In genomic region chr7:66740980-66741705, GRCh38 we compare ENCODE assay signal across 8 cellular contexts. TPM values are rescaled to one million over a fixed set of nuclear protein-coding genes. Genes with fewer than 3 reads are reported as not detected.
DNase-seq lines count a peak whose midpoint lies in the region; ATAC-seq, FAIRE-seq and TF ChIP-seq lines count a peak whose summit lies in the region.
"Not testable (repeated sequence)": the region's sequence is repeated elsewhere in the genome, so short reads cannot be mapped to it uniquely, and the experiment has no call there.

No MANE protein-coding gene starts in this region.

- peak overlapping the region; percentile 83 for H3K4me2 ChIP-seq in HepG2 (ENCODE audit: low read depth, low read length)

- H3K4me3 ChIP-seq in AG10803 (ENCODE audit: low read length) (peak overlapping the region; percentile 91), HepG2 (replicated peaks in 1 of 3; ENCODE audit: insufficient read depth in 1 of 3, low read depth in 2 of 3, low read length in 3 of 3) (peak overlapping the region; percentile 87 to 96 (median 94))

- not testable (repeated sequence) for H3K9me3 Mint-ChIP-seq in activated CD4-positive, alpha-beta memory T cell treated with anti-CD3 and anti-CD28 coated beads for 36 hours

- peaks cover 57% of the 10 kb centered on the region for H3K79me2 ChIP-seq in HepG2 (ENCODE audit: insufficient read depth, low read length)

- TF ChIP-seq RAD21 in HepG2 (CRISPR knock-in tag; IDR thresholded peaks at IDR 0.05) = peak; percentile 15; the same call in 1 of the 2 replicates

- not testable (repeated sequence) for H3K27me3 Mint-ChIP-seq in activated CD4-positive, alpha-beta memory T cell treated with anti-CD3 and anti-CD28 coated beads for 36 hours

- not testable (repeated sequence) for TF ChIP-seq POLR2A in HepG2 (IDR thresholded peaks at IDR 0.05; ENCODE audit: insufficient read depth in 1 of 2, low read depth in 2 of 2, low read length in 2 of 2)

- DNase-seq in AG10803 (ENCODE audit: low read depth) (peak; percentile 39), NCI-H526 (lab: John Stamatoyannopoulos, UW) (peak; percentile 45 to 79), HepG2 (ENCODE audit: low spot score) (peak; percentile 33)
- peak; percentile 58 for DNase-seq in activated CD4-positive, alpha-beta memory T cell treated with anti-CD3 and anti-CD28 coated beads for 36 hours
- DNase-seq in effector CD4-positive, alpha-beta T cell = peak; percentile 26
- peak; percentile 68 for DNase-seq in stimulated activated CD4-positive, alpha-beta T cell treated with anti-CD3 and anti-CD28 coated beads, Interleukin-15, amount 100 ng/mL, for 24 hours

- peak overlapping the region; percentile 93 for H3K27ac Mint-ChIP-seq in activated CD4-positive, alpha-beta memory T cell treated with anti-CD3 and anti-CD28 coated beads for 36 hours

- H4K20me1 ChIP-seq in HepG2 (ENCODE audit: insufficient read depth, low read length) = not testable (repeated sequence)

- H3K9ac ChIP-seq in HepG2 (ENCODE audit: insufficient read depth, low read depth, low read length) = peak overlapping the region; percentile 88

- H3K36me3 Mint-ChIP-seq in activated CD4-positive, alpha-beta memory T cell treated with anti-CD3 and anti-CD28 coated beads for 36 hours = peaks cover 10% of the 10 kb centered on the region

- peak overlapping the region; percentile 97 for H3K4me3 Mint-ChIP-seq in activated CD4-positive, alpha-beta memory T cell treated with anti-CD3 and anti-CD28 coated beads for 36 hours

- H3K4me1 ChIP-seq in HepG2 (ENCODE audit: insufficient read depth, low read length) = peaks cover 30% of the 10 kb centered on the region

- TF ChIP-seq CTCF in AG10803 (conservative IDR thresholded peaks at IDR 0.05; ENCODE audit: low read length) = not testable (repeated sequence)
- TF ChIP-seq CTCF in HepG2 (CRISPR knock-in tag; IDR thresholded peaks at IDR 0.05) = peak; percentile 79

- H3K27me3 ChIP-seq in HepG2 (ENCODE audit: control insufficient read depth in 1 of 2, insufficient read depth in 2 of 2, low read length in 2 of 2) = not testable (repeated sequence)

- not testable (repeated sequence) for H3K36me3 ChIP-seq in HepG2 (replicated peaks in 1 of 2; ENCODE audit: control insufficient read depth in 1 of 2, insufficient read depth in 2 of 2, low read length in 2 of 2)

- not testable (repeated sequence) for H3K9me3 ChIP-seq in HepG2 (ENCODE audit: low read length)

- not testable (repeated sequence) for H2AFZ ChIP-seq in HepG2 (ENCODE audit: low read length)

- H3K4me1 Mint-ChIP-seq in activated CD4-positive, alpha-beta memory T cell treated with anti-CD3 and anti-CD28 coated beads for 36 hours (ENCODE audit: low read depth) = peaks cover 32% of the 10 kb centered on the region

- in situ Hi-C loops in HepG2 (cut with HindIII; ENCODE audit: extremely low pct_ligation_motif_present, low pct_unique_long_range_greater_than_20kb) = loop anchor here (5.0 kb wide), 1 partner anchor 36 kb away; no protein-coding TSS in a partner anchor

- ATAC-seq in GM19025 (IDR thresholded peaks at IDR 0.05; ENCODE audit: low read depth, unreplicated experiment) = peak; percentile 29
- peak; percentile 34 for ATAC-seq in HG03097 (IDR thresholded peaks at IDR 0.05; ENCODE audit: low FRiP score, unreplicated experiment)
- peak; percentile 65 for ATAC-seq in HepG2

- not testable (repeated sequence) for TF ChIP-seq EP300 in HepG2 (IDR thresholded peaks at IDR 0.05; ENCODE audit: low read depth in 2 of 2, low read length in 2 of 2); HepG2 (CRISPR knock-in tag; IDR thresholded peaks at IDR 0.05; ENCODE audit: borderline replicate concordance)

- under 1% methylated on average over 42 of the region's 54 CpGs for WGBS in HepG2 (ENCODE audit: low lambda C conversion rate)

- peak; percentile 18 for FAIRE-seq in HepG2 (lab: Jason Lieb, UNC)

- CTCF ChIA-PET in activated CD4-positive, alpha-beta memory T cell treated with anti-CD3 and anti-CD28 coated beads for 36 hours (lab: Charles Lee) = interaction anchor here (1.1 kb wide), 1 partner anchor 85 kb away, joined by 3 read pairs; no protein-coding TSS in a partner anchor
- CTCF ChIA-PET in HepG2 (lab: Yijun Ruan, JAX; ENCODE audit: low intra/inter-chr PET ratio, low total read pairs) = not testable (repeated sequence)

- TSS peak; percentile 75 for BruUV-seq in HepG2 (replicated peaks; lab: Mats Ljungman, UMichigan)

- intact Hi-C loops in activated CD4-positive, alpha-beta memory T cell treated with anti-CD3 and anti-CD28 coated beads for 36 hours (cut with micrococcal nuclease) = loop anchor here (1.0 to 2.0 kb wide), 4 partner anchors 60 to 113 kb away; partner anchors contain the start of gene KCTD7
- intact Hi-C loops in HepG2 (cut with micrococcal nuclease; ENCODE audit: unreplicated experiment) = loop anchor here (2.0 kb wide), 1 partner anchor 32 kb away; no protein-coding TSS in a partner anchor

- POLR2A ChIA-PET in activated CD4-positive, alpha-beta memory T cell treated with anti-CD3 and anti-CD28 coated beads for 36 hours (lab: Charles Lee) = interaction anchor here (0.8 to 2.5 kb wide), 5 partner anchors 18 to 180 kb away, joined by 3 to 12 read pairs (median 5); partner anchors contain the start of gene TMEM248
- POLR2A ChIA-PET in HepG2 (lab: Yijun Ruan, JAX) = interaction anchor here (0.6 to 2.3 kb wide), 16 partner anchors 14 to 690 kb away, joined by 3 to 14 read pairs (median 6); partner anchors contain the start of genes KCTD7 and SBDS

- peak overlapping the region; percentile 91 for H3K27ac ChIP-seq in HepG2 (ENCODE audit: extremely low read length, insufficient read depth, low read length)

TF ChIP-seq in HepG2, 621 proteins besides CTCF, POLR2A, EP300 and RAD21 (continues in another document):
- TF ChIP-seq SPEN (CRISPR knock-in tag; IDR thresholded peaks at IDR 0.05; ENCODE audit: low read depth) = peak; percentile 67; the same call in 1 of the 2 replicates
- 0 out of 2 replicates have a peak, but pooled peaks have one; percentile 34 for TF ChIP-seq ZNF232 (CRISPR knock-in tag; IDR thresholded peaks at IDR 0.05; ENCODE audit: borderline replicate concordance)
- TF ChIP-seq HES4 (CRISPR knock-in tag; IDR thresholded peaks at IDR 0.05; ENCODE audit: borderline replicate concordance) = peak; percentile 81
- TF ChIP-seq FOXK1 (CRISPR knock-in tag; IDR thresholded peaks at IDR 0.05; ENCODE audit: borderline replicate concordance, low read depth) = 0 out of 2 replicates have a peak, but pooled peaks have one; percentile 19
- TF ChIP-seq KAT7 (CRISPR knock-in tag; IDR thresholded peaks at IDR 0.05; ENCODE audit: borderline replicate concordance) = peak; percentile 74; the same call in 1 of the 2 replicates
- TF ChIP-seq MAFG (CRISPR knock-in tag; IDR thresholded peaks at IDR 0.05) = 0 out of 2 replicates have a peak, but pooled peaks have one; percentile 15
- peak; percentile 16 for TF ChIP-seq SKI (IDR thresholded peaks at IDR 0.05; ENCODE audit: partially characterized antibody)
- TF ChIP-seq AGO1 (IDR thresholded peaks at IDR 0.05; ENCODE audit: low read depth, low read length, poor library complexity, severe bottlenecking) = peak; percentile 63
- TF ChIP-seq RXRA (CRISPR knock-in tag; IDR thresholded peaks at IDR 0.05) = peak; percentile 3; the same call in 1 of the 2 replicates
- 0 out of 2 replicates have a peak, but pooled peaks have one; percentile 27 for TF ChIP-seq ZNF256 (CRISPR knock-in tag; conservative IDR thresholded peaks at IDR 0.05)
- TF ChIP-seq, protein P1, sequence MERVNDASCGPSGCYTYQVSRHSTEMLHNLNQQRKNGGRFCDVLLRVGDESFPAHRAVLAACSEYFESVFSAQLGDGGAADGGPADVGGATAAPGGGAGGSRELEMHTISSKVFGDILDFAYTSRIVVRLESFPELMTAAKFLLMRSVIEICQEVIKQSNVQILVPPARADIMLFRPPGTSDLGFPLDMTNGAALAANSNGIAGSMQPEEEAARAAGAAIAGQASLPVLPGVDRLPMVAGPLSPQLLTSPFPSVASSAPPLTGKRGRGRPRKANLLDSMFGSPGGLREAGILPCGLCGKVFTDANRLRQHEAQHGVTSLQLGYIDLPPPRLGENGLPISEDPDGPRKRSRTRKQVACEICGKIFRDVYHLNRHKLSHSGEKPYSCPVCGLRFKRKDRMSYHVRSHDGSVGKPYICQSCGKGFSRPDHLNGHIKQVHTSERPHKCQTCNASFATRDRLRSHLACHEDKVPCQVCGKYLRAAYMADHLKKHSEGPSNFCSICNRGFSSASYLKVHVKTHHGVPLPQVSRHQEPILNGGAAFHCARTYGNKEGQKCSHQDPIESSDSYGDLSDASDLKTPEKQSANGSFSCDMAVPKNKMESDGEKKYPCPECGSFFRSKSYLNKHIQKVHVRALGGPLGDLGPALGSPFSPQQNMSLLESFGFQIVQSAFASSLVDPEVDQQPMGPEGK (CRISPR knock-in tag; IDR thresholded peaks at IDR 0.05) = peak; percentile 64; the same call in 1 of the 2 replicates
- peak; percentile 57; the same call in 1 of the 2 replicates for TF ChIP-seq ZNF776 (CRISPR knock-in tag; IDR thresholded peaks at IDR 0.05)

RNA-seq across cellular contexts. Expression of gene RABGEF1, which starts 0.6 kb away (rescaled TPM):
- 10 to 100 TPM; 18.8 to 20.7 TPM for total RNA-seq in activated CD4-positive, alpha-beta memory T cell treated with anti-CD3 and anti-CD28 coated beads for 36 hours
- total RNA-seq in HepG2 (2016; rRNA removed; fragmentation: Illumina TruSeq; extraction: Trizol) = 22.7 and 27.5 TPM in 2 replicates
- total RNA-seq in HepG2 (2016; cell fraction: cytosol; rRNA removed; fragmentation: Illumina TruSeq; extraction: Trizol; ENCODE audit: low read depth) = 19.8 and 21.2 TPM in 2 replicates
- total RNA-seq in HepG2 (2016; cell fraction: insoluble cytoplasmic fraction; rRNA removed; fragmentation: Illumina TruSeq; extraction: Trizol) = 21.5 and 25.3 TPM in 2 replicates
- 14.1 and 14.9 TPM in 2 replicates for total RNA-seq in HepG2 (2016; cell fraction: membrane; rRNA removed; fragmentation: Illumina TruSeq; extraction: Trizol)
- 16.2 and 18.3 TPM in 2 replicates for total RNA-seq in HepG2 (2016; cell fraction: nucleus; rRNA removed; fragmentation: Illumina TruSeq; extraction: Trizol)
- 30.3 and 35.3 TPM in 2 replicates for polyA plus RNA-seq in HepG2 (2011; rRNA removed)
- 18.9 and 20.5 TPM in 2 replicates for polyA plus RNA-seq in HepG2 (2011; cell fraction: cytosol; rRNA removed)
- polyA plus RNA-seq in HepG2 (2011; cell fraction: nucleus; rRNA removed) = 24.9 and 25.4 TPM in 2 replicates
- polyA plus RNA-seq in HepG2 (2012) = 19.6 and 25.6 TPM in 2 replicates
- polyA plus RNA-seq in HepG2 (2016; cell fraction: cytosol; fragmentation: Illumina TruSeq; extraction: Trizol; ENCODE audit: low read depth) = 1.3 and 2.0 TPM in 2 replicates
- polyA plus RNA-seq in HepG2 (2016; cell fraction: insoluble cytoplasmic fraction; fragmentation: Illumina TruSeq; extraction: Trizol; ENCODE audit: low read depth) = 22.9 and 25.3 TPM in 2 replicates
- polyA plus RNA-seq in HepG2 (2016; cell fraction: membrane; fragmentation: Illumina TruSeq; extraction: Trizol; ENCODE audit: low read depth) = 3.9 and 4.5 TPM in 2 replicates
- 26.8 and 27.2 TPM in 2 replicates for polyA plus RNA-seq in HepG2 (2016; cell fraction: nucleus; fragmentation: Illumina TruSeq; extraction: Trizol; ENCODE audit: insufficient read depth, low read depth)
- 43.3 and 66.9 TPM in 2 replicates for polyA minus RNA-seq in HepG2 (2011; rRNA and poly(A)+ RNA removed; ENCODE audit: low replicate concordance)
- 15.5 and 21.7 TPM in 2 replicates for polyA minus RNA-seq in HepG2 (2011; cell fraction: cytosol; rRNA and poly(A)+ RNA removed)
- polyA minus RNA-seq in HepG2 (2011; cell fraction: nucleus; rRNA and poly(A)+ RNA removed) = 19.7 and 26.4 TPM in 2 replicates

Comparison
In these comparisons a context has a peak if more than half of its experiments do, and no peak if none do; other contexts are left out.
1. Peak in every context shown above with its lines: DNase-seq, ATAC-seq, H3K4me3 ChIP-seq and H3K27ac ChIP-seq.